ENCODE assay signal across 10 cellular contexts in genomic region chr21:46605759-46606426, GRCh38. TPM values are rescaled to one million over a fixed set of nuclear protein-coding genes. Genes with fewer than 3 reads are reported as not detected.
DNase-seq lines count a peak whose midpoint lies in the region; ATAC-seq lines count a peak whose summit lies in the region.
"Had no signal": no experiment of that assay in that cellular context is flagged by ENCODE, and none has a peak within 500 bp of the region (broad histone marks: within the 10 kb centered on the region; RNA-seq: fewer than 3 reads in every experiment).

No MANE protein-coding gene starts in this region.

- H3K4me3 ChIP-seq in right cardiac atrium (ENCODE audit: low read length): no peak overlapping the region

- H3K27ac ChIP-seq in right cardiac atrium (ENCODE audit: low read length): no peak overlapping the region
- H3K27ac ChIP-seq: 22Rv1, KMS-11 had no signal

- peak; percentile 10 for DNase-seq in NK-92 treated with Interleukin-12 subunit alpha and Interleukin-12 subunit beta, amount 100 ng/mL, for 24 hours (lab: John Stamatoyannopoulos, UW)
- DNase-seq in NK-92 (lab: John Stamatoyannopoulos, UW; ENCODE audit: unreplicated experiment) (no peak), right cardiac atrium (peak; percentile 22 to 73 (median 69)), hepatic stellate cell (ENCODE audit: low spot score) (no peak), amniotic stem cell (lab: John Stamatoyannopoulos, UW) (no peak)
- peak; percentile 41 for DNase-seq in activated CD4-positive, alpha-beta T cell treated with anti-CD3 and anti-CD28 coated beads for 48 hours
- peak; percentile 46 for DNase-seq in stimulated activated naive CD8-positive, alpha-beta T cell treated with anti-CD3 and anti-CD28 coated beads, Interleukin-15, Interleukin-2, amounts not matched to agents 100 U/mL and 50 U/mL, for 24 hours

- intact Hi-C loops in right cardiac atrium (cut with DNase I): no loop called here

- 70% methylated on average over 15 of the region's 15 CpGs for WGBS in right cardiac atrium

- H3K27me3 ChIP-seq in right cardiac atrium (ENCODE audit: control insufficient read depth, insufficient read depth): no peaks in the 10 kb centered on the region

- no peaks in the 10 kb centered on the region for H3K4me1 ChIP-seq in right cardiac atrium (ENCODE audit: control insufficient read depth, insufficient read depth, low read length)

- ATAC-seq in right cardiac atrium: peak; percentile 72 to 81
- peak; percentile 78 for ATAC-seq in stimulated activated naive CD8-positive, alpha-beta T cell treated with anti-CD3 and anti-CD28 coated beads, Interleukin-15, Interleukin-2, amounts not matched to agents 100 U/mL and 50 U/mL, for 24 hours
- ATAC-seq in HG02763 (IDR thresholded peaks at IDR 0.05; ENCODE audit: unreplicated experiment): no peak

- H3K9me3 ChIP-seq in right cardiac atrium (ENCODE audit: control insufficient read depth, low read length): peaks cover 4% of the 10 kb centered on the region

RNA-seq across cellular contexts. Expression of gene S100B, which starts 1.0 kb away (rescaled TPM):
- 10 to 100 TPM in 2 of 4 donors, 1 to 10 TPM in 2; 7.1 to 12.0 (median 9.8) TPM for total RNA-seq in right cardiac atrium
- polyA plus RNA-seq in right cardiac atrium: 36.3 TPM

RNA-seq across cellular contexts. Expression of gene PRMT2, which starts 29.6 kb away (rescaled TPM):
- 10 to 100 TPM; 66.7 to 75.6 (median 70.9) TPM for total RNA-seq in right cardiac atrium
- 42.5 TPM for polyA plus RNA-seq in right cardiac atrium

Comparison
In these comparisons a context has a peak if more than half of its experiments do, and no peak if none do; other contexts are left out.
1. DNase-seq: peak in NK-92 treated with Interleukin-12 subunit alpha and Interleukin-12 subunit beta, amount 100 ng/mL, for 24 hours (single experiment), activated CD4-positive, alpha-beta T cell treated with anti-CD3 and anti-CD28 coated beads for 48 hours (single experiment), right cardiac atrium (3 of 3) and stimulated activated naive CD8-positive, alpha-beta T cell treated with anti-CD3 and anti-CD28 coated beads, Interleukin-15, Interleukin-2, amounts not matched to agents 100 U/mL and 50 U/mL, for 24 hours (single experiment); none in NK-92 (single experiment), hepatic stellate cell (single experiment) and amniotic stem cell (single experiment).